13 cellular contexts compared by ENCODE assay signal in the genomic region with DNA sequence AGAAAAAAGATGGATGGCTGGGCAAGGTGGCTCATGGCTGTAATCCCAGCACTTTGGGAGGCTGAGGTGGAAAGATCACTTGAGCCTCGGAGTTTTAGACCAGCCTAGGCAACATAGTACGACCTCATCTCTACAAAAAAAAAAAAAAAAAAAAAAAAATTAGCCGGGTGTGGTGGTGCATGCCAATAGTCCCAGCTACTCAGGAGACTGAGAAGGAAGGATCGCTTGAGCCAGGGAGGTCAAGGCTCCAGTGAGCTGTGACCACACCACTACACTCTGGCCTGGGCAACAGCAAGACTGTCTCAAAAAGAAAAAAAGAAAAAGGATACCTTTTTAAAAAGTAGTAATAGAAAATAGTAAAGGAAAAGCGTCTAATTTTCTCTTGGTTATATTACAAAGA. TPM values are rescaled to one million over a fixed set of nuclear protein-coding genes. Genes with fewer than 3 reads are reported as not detected.
DNase-seq lines count a peak whose midpoint lies in the region; ATAC-seq, FAIRE-seq and TF ChIP-seq lines count a peak whose summit lies in the region.
"Had no signal": no experiment of that assay in that cellular context is flagged by ENCODE, and none has a peak within 500 bp of the region (broad histone marks: within the 10 kb centered on the region; RNA-seq: fewer than 3 reads in every experiment).

No MANE protein-coding gene starts in this region.

- no peak for FAIRE-seq in astrocyte (lab: Jason Lieb, UNC)

- no peak for TF ChIP-seq RAD21 in SK-N-SH (IDR thresholded peaks at IDR 0.05; ENCODE audit: low read length)

- ATAC-seq in SK-N-SH treated with all-trans-retinoic acid at 6 μM for 48 hours (peak; percentile 4; the same call in 2 of the 3 replicates), sciatic nerve (peak; percentile 65)
- ATAC-seq: body of pancreas had no signal

- H3K36me3 ChIP-seq in SK-N-SH (replicated peaks in 1 of 2; ENCODE audit: control insufficient read depth in 1 of 2, insufficient read depth in 2 of 2, low read length in 1 of 2) = peaks cover 0 to 5% of the 10 kb centered on the region in 2 experiments
- no peaks in the 10 kb centered on the region for H3K36me3 ChIP-seq in KMS-11 (ENCODE audit: insufficient read depth)
- no peaks in the 10 kb centered on the region for H3K36me3 ChIP-seq in astrocyte (ENCODE audit: insufficient read depth, low read length)

- DNase-seq in SK-N-SH = no peak
- DNase-seq in astrocyte (ENCODE audit: low read depth) = no peak
- DNase-seq in sciatic nerve (ENCODE audit: low spot score) = no peak
- no peak for DNase-seq in UCSD-AML1 (lab: John Stamatoyannopoulos, UW; ENCODE audit: unreplicated experiment)
- no peak for DNase-seq in retina
- DNase-seq in HCEC 1CT = no peak
- DNase-seq: body of pancreas, DMS79, NCI-H1092 treated with DMSO at 0.1 percent for 48 hours, NCI-H69 had no signal

- WGBS in SK-N-SH (ENCODE audit: low lambda C conversion rate) = 64% methylated on average over 5 of the region's 5 CpGs

- peaks cover 41% of the 10 kb centered on the region for H4K20me1 ChIP-seq in SK-N-SH (ENCODE audit: insufficient read depth)
- H4K20me1 ChIP-seq in KMS-11 (ENCODE audit: insufficient read depth) = peaks cover 5% of the 10 kb centered on the region; the same call in 1 of the 2 replicates
- H4K20me1 ChIP-seq in astrocyte (ENCODE audit: insufficient read depth, low read length) = peaks cover 56% of the 10 kb centered on the region

- no peaks in the 10 kb centered on the region for H3K9me2 ChIP-seq in SK-N-SH

- intact Hi-C loops in sciatic nerve (cut with DNase I) = no loop called here

- H3K4me3 ChIP-seq in SK-N-SH (ENCODE audit: low read depth in 2 of 2, low read length in 1 of 2) = no peak overlapping the region
- H3K4me3 ChIP-seq in KMS-11 (IDR thresholded peaks at IDR 0.05; ENCODE audit: insufficient read depth, low read depth, low read length) = no peak overlapping the region
- H3K4me3 ChIP-seq in astrocyte (ENCODE audit: insufficient read depth, low read depth, low read length) = no peak overlapping the region
- H3K4me3 ChIP-seq: body of pancreas had no signal

- POLR2A ChIA-PET in SK-N-SH (lab: Yijun Ruan, JAX) = no interaction called here

- H3K9ac ChIP-seq in SK-N-SH (no peak overlapping the region), KMS-11 (peak overlapping the region; percentile 29; the same call in 1 of the 2 replicates), astrocyte (ENCODE audit: low read length) (no peak overlapping the region)

- TF ChIP-seq EP300 in SK-N-SH (IDR thresholded peaks at IDR 0.05; ENCODE audit: borderline replicate concordance in 1 of 2, low read depth in 1 of 2, low read length in 1 of 2) = no peak

- H3K27ac ChIP-seq in SK-N-SH (ENCODE audit: low read depth in 2 of 2, low read length in 1 of 2) (peak overlapping the region in 1 of 2 experiments; percentile 72; a peak in 1 of 4 replicates), KMS-11 (peak overlapping the region; percentile 88), astrocyte (ENCODE audit: low read depth, low read length) (no peak overlapping the region)
- H3K27ac ChIP-seq: 22Rv1, body of pancreas had no signal

- peak overlapping the region; percentile 89 for H3K27ac Mint-ChIP-seq in astrocyte (ENCODE audit: unreplicated experiment)

- H2AFZ ChIP-seq in SK-N-SH (ENCODE audit: low read depth) = no peak overlapping the region
- H2AFZ ChIP-seq in KMS-11 (ENCODE audit: low read depth) = no peak overlapping the region
- no peak overlapping the region for H2AFZ ChIP-seq in astrocyte (ENCODE audit: low read depth, low read length)

- no peaks in the 10 kb centered on the region for H3K27me3 Mint-ChIP-seq in astrocyte (ENCODE audit: low read depth, unreplicated experiment)

- H3K79me2 ChIP-seq in SK-N-SH (ENCODE audit: insufficient read depth) = peaks cover 97% of the 10 kb centered on the region
- peaks cover 82% of the 10 kb centered on the region for H3K79me2 ChIP-seq in KMS-11 (ENCODE audit: insufficient read depth, low read depth)
- H3K79me2 ChIP-seq in astrocyte (ENCODE audit: insufficient read depth, low read length) = peaks cover 66% of the 10 kb centered on the region

- no peaks in the 10 kb centered on the region for H3K9me3 Mint-ChIP-seq in astrocyte (ENCODE audit: unreplicated experiment)

- H3K4me1 ChIP-seq in SK-N-SH (ENCODE audit: control insufficient read depth in 1 of 2, insufficient read depth in 2 of 2, low read depth in 1 of 2, low read length in 1 of 2) (peaks cover 0 to 38% of the 10 kb centered on the region in 2 experiments; a peak in 3 of 4 replicates), KMS-11 (ENCODE audit: low read depth, poor library complexity, severe bottlenecking) (peaks cover 74% of the 10 kb centered on the region), astrocyte (ENCODE audit: insufficient read depth, low read length) (peaks cover 25% of the 10 kb centered on the region)

- H3K9me3 ChIP-seq in SK-N-SH = no peaks in the 10 kb centered on the region
- no peaks in the 10 kb centered on the region for H3K9me3 ChIP-seq in astrocyte (ENCODE audit: insufficient read depth, low read depth, low read length)
- H3K9me3 ChIP-seq: body of pancreas had no signal

- no peaks in the 10 kb centered on the region for H3K36me3 Mint-ChIP-seq in astrocyte (ENCODE audit: low read depth, unreplicated experiment)

- TF ChIP-seq CTCF in SK-N-SH (IDR thresholded peaks at IDR 0.05) = no peak
- TF ChIP-seq CTCF in KMS-11 (conservative IDR thresholded peaks at IDR 0.05; ENCODE audit: low read depth, low read length) = no peak
- TF ChIP-seq CTCF in astrocyte (IDR thresholded peaks at IDR 0.05; ENCODE audit: insufficient read depth, low read depth, low read length) = no peak

- no peaks in the 10 kb centered on the region for H3K27me3 ChIP-seq in SK-N-SH (ENCODE audit: insufficient read depth)
- no peaks in the 10 kb centered on the region for H3K27me3 ChIP-seq in KMS-11 (ENCODE audit: insufficient read depth, low read depth)
- no peaks in the 10 kb centered on the region for H3K27me3 ChIP-seq in astrocyte (ENCODE audit: insufficient read depth, low read length)
- H3K27me3 ChIP-seq: body of pancreas had no signal

- CTCF ChIA-PET in SK-N-SH (lab: Yijun Ruan, JAX) = interaction anchor here (1.4 to 4.8 kb wide), 2 partner anchors 16 to 26 kb away, joined by 3 to 24 read pairs; no protein-coding TSS in a partner anchor

- no peak overlapping the region for H3K4me3 Mint-ChIP-seq in astrocyte (ENCODE audit: unreplicated experiment)

- H3K4me2 ChIP-seq in SK-N-SH (no peak overlapping the region), KMS-11 (peak overlapping the region; percentile 88), astrocyte (ENCODE audit: low read length) (no peak overlapping the region)

- peaks cover 30% of the 10 kb centered on the region for H3K4me1 Mint-ChIP-seq in astrocyte (ENCODE audit: low read depth, unreplicated experiment)

- H3F3A ChIP-seq in SK-N-SH (replicated peaks; ENCODE audit: insufficient read depth) = peaks cover 51% of the 10 kb centered on the region

TF ChIP-seq in SK-N-SH treated with all-trans-retinoic acid at 6 μM for 48 hours, 23 proteins besides CTCF, POLR2A, EP300 and RAD21 (continues in another document):
- no peak for TF ChIP-seq RARB (CRISPR knock-in tag; IDR thresholded peaks at IDR 0.05)
- TF ChIP-seq CSDC2 (CRISPR knock-in tag; IDR thresholded peaks at IDR 0.05) = no peak
- no peak for TF ChIP-seq CSRNP3 (CRISPR knock-in tag; IDR thresholded peaks at IDR 0.05)
- no peak for TF ChIP-seq ISL1 (CRISPR knock-in tag; IDR thresholded peaks at IDR 0.05)
- no peak for TF ChIP-seq OSR1 (CRISPR knock-in tag; IDR thresholded peaks at IDR 0.05)
- no peak for TF ChIP-seq TOX (CRISPR knock-in tag; IDR thresholded peaks at IDR 0.05; ENCODE audit: borderline replicate concordance)
- TF ChIP-seq PPARA (CRISPR knock-in tag; IDR thresholded peaks at IDR 0.05; ENCODE audit: borderline replicate concordance) = no peak

TF ChIP-seq in SK-N-SH, 30 proteins besides CTCF, POLR2A, EP300 and RAD21:
- TF ChIP-seq USF1 (IDR thresholded peaks at IDR 0.05; ENCODE audit: borderline replicate concordance, low read depth) (no peak), EZH2phosphoT487 (IDR thresholded peaks at IDR 0.05; ENCODE audit: borderline replicate concordance, low read depth) (no peak), RFX5 (IDR thresholded peaks at IDR 0.05; ENCODE audit: low read length) (no peak), RCOR1 (IDR thresholded peaks at IDR 0.05; ENCODE audit: low read length) (no peak)
- TF ChIP-seq, protein P1, sequence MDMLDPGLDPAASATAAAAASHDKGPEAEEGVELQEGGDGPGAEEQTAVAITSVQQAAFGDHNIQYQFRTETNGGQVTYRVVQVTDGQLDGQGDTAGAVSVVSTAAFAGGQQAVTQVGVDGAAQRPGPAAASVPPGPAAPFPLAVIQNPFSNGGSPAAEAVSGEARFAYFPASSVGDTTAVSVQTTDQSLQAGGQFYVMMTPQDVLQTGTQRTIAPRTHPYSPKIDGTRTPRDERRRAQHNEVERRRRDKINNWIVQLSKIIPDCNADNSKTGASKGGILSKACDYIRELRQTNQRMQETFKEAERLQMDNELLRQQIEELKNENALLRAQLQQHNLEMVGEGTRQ (IDR thresholded peaks at IDR 0.05; ENCODE audit: borderline replicate concordance, low read depth, low read length) = no peak

RNA-seq across cellular contexts. Expression of gene ZNF652, which starts 20.7 kb away (rescaled TPM):
- 5.1 and 6.5 TPM in 2 replicates for polyA plus RNA-seq in SK-N-SH (2012; rRNA removed)
- 4.8 and 4.9 TPM in 2 replicates for polyA plus RNA-seq in SK-N-SH (2012; cell fraction: cytosol; rRNA removed)
- polyA plus RNA-seq in SK-N-SH (2012; cell fraction: nucleus; rRNA removed) = 13.1 and 17.3 TPM in 2 replicates
- 24.3 and 26.8 TPM in 2 replicates for total RNA-seq in astrocyte
- total RNA-seq in sciatic nerve = 60.9 TPM
